ENCODE assay signal across 18 cellular contexts in genomic region chr4:119794681-119795080, GRCh38.
DNase-seq lines count a peak whose midpoint lies in the region; ATAC-seq and TF ChIP-seq lines count a peak whose summit lies in the region.
"Had no signal": no experiment of that assay in that cellular context is flagged by ENCODE, and none has a peak within 500 bp of the region (broad histone marks: within the 10 kb centered on the region; RNA-seq: fewer than 3 reads in every experiment).

No MANE protein-coding gene starts in this region.

- intact Hi-C loops in Calu3 (cut with micrococcal nuclease; ENCODE audit: unreplicated experiment), result loop anchor here (2.0 to 5.0 kb wide), 2 partner anchors 78 to 254 kb away; no protein-coding TSS in a partner anchor
- intact Hi-C loops in activated CD4-positive, alpha-beta T cell treated with anti-CD3 and anti-CD28 coated beads for 36 hours (cut with DNase I, micrococcal nuclease), result no loop called here
- intact Hi-C loops in activated T-helper 1 cell treated with anti-CD3 and anti-CD28 coated beads, Interleukin-12 subunit alpha, Interleukin-12 subunit beta, Interleukin-2, Interleukin-4 antibody, amounts not matched to agents 30 ng/mL and 10 ng/mL and 1 ng/mL, durations not matched to agents 14 hours and 24 hours and 36 hours (cut with micrococcal nuclease), result no loop called here

- H3K27ac Mint-ChIP-seq in Calu3 (ENCODE audit: unreplicated experiment) (peak overlapping the region; percentile 78), WTC11 (peak overlapping the region; percentile 64; the same call in 1 of the 2 replicates), nephron progenitor cell (peak overlapping the region; percentile 90)
- no peak overlapping the region for H3K27ac Mint-ChIP-seq in activated CD4-positive, alpha-beta T cell treated with anti-CD3 and anti-CD28 coated beads for 36 hours
- H3K27ac Mint-ChIP-seq in activated T-helper 1 cell treated with anti-CD3 and anti-CD28 coated beads, Interleukin-12 subunit alpha, Interleukin-12 subunit beta, Interleukin-2, Interleukin-4 antibody, amounts not matched to agents 30 ng/mL and 10 ng/mL and 1 ng/mL, durations not matched to agents 14 hours and 24 hours and 36 hours, result no peak overlapping the region
- H3K27ac Mint-ChIP-seq: CD4-positive, CD25-positive, alpha-beta regulatory T cell had no signal

- H3K27me3 Mint-ChIP-seq in Calu3 (ENCODE audit: unreplicated experiment) (no peaks in the 10 kb centered on the region), WTC11 (ENCODE audit: low read depth) (no peaks in the 10 kb centered on the region), nephron progenitor cell (ENCODE audit: low read depth, poor library complexity) (peaks cover 3% of the 10 kb centered on the region)
- H3K27me3 Mint-ChIP-seq in activated CD4-positive, alpha-beta T cell treated with anti-CD3 and anti-CD28 coated beads for 36 hours, result peaks cover 12% of the 10 kb centered on the region
- H3K27me3 Mint-ChIP-seq in activated T-helper 1 cell treated with anti-CD3 and anti-CD28 coated beads, Interleukin-12 subunit alpha, Interleukin-12 subunit beta, Interleukin-2, Interleukin-4 antibody, amounts not matched to agents 30 ng/mL and 10 ng/mL and 1 ng/mL, durations not matched to agents 14 hours and 24 hours and 36 hours (ENCODE audit: insufficient read depth), result peaks cover 5% of the 10 kb centered on the region
- H3K27me3 Mint-ChIP-seq: CD4-positive, CD25-positive, alpha-beta regulatory T cell had no signal

- no peaks in the 10 kb centered on the region for H3K36me3 Mint-ChIP-seq in Calu3 (ENCODE audit: insufficient read depth, unreplicated experiment)
- no peaks in the 10 kb centered on the region for H3K36me3 Mint-ChIP-seq in WTC11
- H3K36me3 Mint-ChIP-seq in nephron progenitor cell (ENCODE audit: low read depth), result no peaks in the 10 kb centered on the region
- no peaks in the 10 kb centered on the region for H3K36me3 Mint-ChIP-seq in activated CD4-positive, alpha-beta T cell treated with anti-CD3 and anti-CD28 coated beads for 36 hours (ENCODE audit: low read depth)
- H3K36me3 Mint-ChIP-seq in activated T-helper 1 cell treated with anti-CD3 and anti-CD28 coated beads, Interleukin-12 subunit alpha, Interleukin-12 subunit beta, Interleukin-2, Interleukin-4 antibody, amounts not matched to agents 30 ng/mL and 10 ng/mL and 1 ng/mL, durations not matched to agents 14 hours and 24 hours and 36 hours (ENCODE audit: low read depth), result no peaks in the 10 kb centered on the region
- H3K36me3 Mint-ChIP-seq: CD4-positive, CD25-positive, alpha-beta regulatory T cell had no signal

- TF ChIP-seq CTCF in Calu3 (IDR thresholded peaks at IDR 0.05; ENCODE audit: unreplicated experiment) (no peak), WTC11 (IDR thresholded peaks at IDR 0.05) (no peak), nephron progenitor cell (IDR thresholded peaks at IDR 0.05) (no peak)

- peak; percentile 2 for DNase-seq in Calu3
- DNase-seq in ELF-1 (ENCODE audit: low read depth, low spot score), result peak; percentile 43
- DNase-seq in WTC11 (ENCODE audit: low spot score), result no peak
- no peak for DNase-seq in nephron progenitor cell
- DNase-seq in NCI-H2227 treated with DMSO at 0.1 percent for 48 hours (lab: John Stamatoyannopoulos, UW), result no peak
- no peak for DNase-seq in activated CD4-positive, alpha-beta T cell treated with anti-CD3 and anti-CD28 coated beads for 36 hours
- no peak for DNase-seq in SW480 (ENCODE audit: low spot score)
- no peak for DNase-seq in activated T-helper 1 cell treated with anti-CD3 and anti-CD28 coated beads, Interleukin-12 subunit alpha, Interleukin-12 subunit beta, Interleukin-2, Interleukin-4 antibody, amounts not matched to agents 30 ng/mL and 10 ng/mL and 1 ng/mL, durations not matched to agents 14 hours and 24 hours and 36 hours (ENCODE audit: low spot score)
- DNase-seq: CD4-positive, CD25-positive, alpha-beta regulatory T cell; COR-L47; DMS 273 treated with DMSO at 0.1 percent for 48 hours; GF-D8; H7; Karpas-422; NCI-H1417; NCI-H1694 treated with DMSO at 0.1 percent for 48 hours; NCI-H446 treated with DMSO at 0.1 percent for 48 hours had no signal

- CTCF ChIA-PET in Calu3 (lab: Charles Lee) (interaction anchor here (1.7 kb wide), 1 partner anchor 166 kb away, joined by 7 read pairs; the partner anchor contains the start of gene PDE5A), WTC11 (lab: Charles Lee) (interaction anchor here (1.6 kb wide), 1 partner anchor 166 kb away, joined by 7 read pairs; the partner anchor contains the start of gene PDE5A)
- CTCF ChIA-PET in activated CD4-positive, alpha-beta T cell treated with anti-CD3 and anti-CD28 coated beads for 36 hours (lab: Charles Lee), result no interaction called here

- BruUV-seq in Calu3 (replicated peaks; lab: Mats Ljungman, UMichigan), result no TSS peak

- ATAC-seq in WTC11, result peak; percentile 26; the same call in 1 of the 2 replicates
- no peak for ATAC-seq in activated CD4-positive, alpha-beta T cell treated with anti-CD3 and anti-CD28 coated beads for 36 hours
- ATAC-seq: Right ventricle myocardium inferior had no signal

- POLR2A ChIA-PET in WTC11 (lab: Charles Lee), result no interaction called here
- POLR2A ChIA-PET in activated CD4-positive, alpha-beta T cell treated with anti-CD3 and anti-CD28 coated beads for 36 hours (lab: Charles Lee), result no interaction called here

- H3K9me3 Mint-ChIP-seq in Calu3 (ENCODE audit: low read depth, unreplicated experiment) (peaks cover 3% of the 10 kb centered on the region), WTC11 (peaks cover 6% of the 10 kb centered on the region; the same call in 1 of the 2 replicates), nephron progenitor cell (no peaks in the 10 kb centered on the region)
- no peaks in the 10 kb centered on the region for H3K9me3 Mint-ChIP-seq in activated CD4-positive, alpha-beta T cell treated with anti-CD3 and anti-CD28 coated beads for 36 hours (ENCODE audit: low read depth)
- H3K9me3 Mint-ChIP-seq in activated T-helper 1 cell treated with anti-CD3 and anti-CD28 coated beads, Interleukin-12 subunit alpha, Interleukin-12 subunit beta, Interleukin-2, Interleukin-4 antibody, amounts not matched to agents 30 ng/mL and 10 ng/mL and 1 ng/mL, durations not matched to agents 14 hours and 24 hours and 36 hours, result no peaks in the 10 kb centered on the region

- H3K4me3 Mint-ChIP-seq in Calu3 (ENCODE audit: low read depth, unreplicated experiment), result no peak overlapping the region
- H3K4me3 Mint-ChIP-seq in WTC11, result no peak overlapping the region
- no peak overlapping the region for H3K4me3 Mint-ChIP-seq in nephron progenitor cell
- H3K4me3 Mint-ChIP-seq in activated CD4-positive, alpha-beta T cell treated with anti-CD3 and anti-CD28 coated beads for 36 hours, result no peak overlapping the region
- no peak overlapping the region for H3K4me3 Mint-ChIP-seq in activated T-helper 1 cell treated with anti-CD3 and anti-CD28 coated beads, Interleukin-12 subunit alpha, Interleukin-12 subunit beta, Interleukin-2, Interleukin-4 antibody, amounts not matched to agents 30 ng/mL and 10 ng/mL and 1 ng/mL, durations not matched to agents 14 hours and 24 hours and 36 hours
- H3K4me3 Mint-ChIP-seq: CD4-positive, CD25-positive, alpha-beta regulatory T cell had no signal

- H3K4me1 Mint-ChIP-seq in Calu3 (ENCODE audit: low read depth, unreplicated experiment) (peaks cover 70% of the 10 kb centered on the region), WTC11 (peaks cover 26% of the 10 kb centered on the region), nephron progenitor cell (peaks cover 5% of the 10 kb centered on the region)
- no peaks in the 10 kb centered on the region for H3K4me1 Mint-ChIP-seq in activated CD4-positive, alpha-beta T cell treated with anti-CD3 and anti-CD28 coated beads for 36 hours
- no peaks in the 10 kb centered on the region for H3K4me1 Mint-ChIP-seq in activated T-helper 1 cell treated with anti-CD3 and anti-CD28 coated beads, Interleukin-12 subunit alpha, Interleukin-12 subunit beta, Interleukin-2, Interleukin-4 antibody, amounts not matched to agents 30 ng/mL and 10 ng/mL and 1 ng/mL, durations not matched to agents 14 hours and 24 hours and 36 hours (ENCODE audit: low read depth)
- H3K4me1 Mint-ChIP-seq: CD4-positive, CD25-positive, alpha-beta regulatory T cell had no signal

TF ChIP-seq in WTC11, 78 proteins besides CTCF, POLR2A, EP300 and RAD21 (continues in another document):
- TF ChIP-seq MAX (CRISPR knock-in tag; IDR thresholded peaks at IDR 0.05), result no peak
- no peak for TF ChIP-seq GRHL2 (CRISPR knock-in tag; IDR thresholded peaks at IDR 0.05; ENCODE audit: insufficient replicate concordance, severe bottlenecking)
- no peak for TF ChIP-seq TP53 (CRISPR knock-in tag; IDR thresholded peaks at IDR 0.05)
- TF ChIP-seq STAT6 (CRISPR knock-in tag; conservative IDR thresholded peaks at IDR 0.05; ENCODE audit: low read depth), result no peak
- no peak for TF ChIP-seq MLX (CRISPR knock-in tag; IDR thresholded peaks at IDR 0.05)
- TF ChIP-seq ZNF219 (CRISPR knock-in tag; IDR thresholded peaks at IDR 0.05; ENCODE audit: borderline replicate concordance), result no peak
- TF ChIP-seq ZNF423 (CRISPR knock-in tag; IDR thresholded peaks at IDR 0.05), result no peak

Comparison
In these comparisons a context has a peak if more than half of its experiments do, and no peak if none do; other contexts are left out.
1. DNase-seq: peak in Calu3 (single experiment) and ELF-1 (single experiment); none in WTC11 (single experiment), nephron progenitor cell (single experiment), NCI-H2227 treated with DMSO at 0.1 percent for 48 hours (single experiment), activated CD4-positive, alpha-beta T cell treated with anti-CD3 and anti-CD28 coated beads for 36 hours (single experiment), SW480 (single experiment) and activated T-helper 1 cell treated with anti-CD3 and anti-CD28 coated beads, Interleukin-12 subunit alpha, Interleukin-12 subunit beta, Interleukin-2, Interleukin-4 antibody, amounts not matched to agents 30 ng/mL and 10 ng/mL and 1 ng/mL, durations not matched to agents 14 hours and 24 hours and 36 hours (single experiment).
2. H3K27ac Mint-ChIP-seq: peak in Calu3 (single experiment), WTC11 (single experiment) and nephron progenitor cell (single experiment); none in activated CD4-positive, alpha-beta T cell treated with anti-CD3 and anti-CD28 coated beads for 36 hours (single experiment) and activated T-helper 1 cell treated with anti-CD3 and anti-CD28 coated beads, Interleukin-12 subunit alpha, Interleukin-12 subunit beta, Interleukin-2, Interleukin-4 antibody, amounts not matched to agents 30 ng/mL and 10 ng/mL and 1 ng/mL, durations not matched to agents 14 hours and 24 hours and 36 hours (single experiment).